22 cellular contexts compared by ENCODE assay signal in the genomic region with DNA sequence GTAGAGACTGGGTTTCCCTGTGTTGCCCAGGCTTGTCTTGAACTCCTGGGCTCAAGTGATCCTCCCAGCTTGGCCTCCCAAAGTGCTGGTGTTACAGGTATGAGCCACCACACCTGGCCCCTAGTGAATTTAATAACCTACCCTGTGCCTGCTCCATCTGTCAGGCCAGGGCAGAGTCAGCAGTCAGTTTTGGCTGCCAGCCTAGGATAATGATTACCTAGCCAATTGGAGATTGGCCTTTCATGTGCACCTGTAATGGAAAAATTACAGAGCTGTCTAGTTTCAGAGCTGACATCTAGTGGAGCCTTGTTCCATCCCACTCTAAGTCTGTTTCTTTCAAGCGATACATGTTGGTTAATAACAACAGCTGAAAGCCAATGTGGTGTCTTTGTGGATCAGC.
DNase-seq lines count a peak whose midpoint lies in the region; ATAC-seq and TF ChIP-seq lines count a peak whose summit lies in the region.
"Had no signal": no experiment of that assay in that cellular context is flagged by ENCODE, and none has a peak within 500 bp of the region (broad histone marks: within the 10 kb centered on the region; RNA-seq: fewer than 3 reads in every experiment).

No MANE protein-coding gene starts in this region.

- H3K27me3 ChIP-seq in neural progenitor cell: no peaks in the 10 kb centered on the region
- H3K27me3 ChIP-seq: BLaER1 treated with 17β-estradiol and CSF1 and Interleukin-3, amounts not matched to agents 10 nM and 100 nM; SJCRH30 had no signal

- no peaks in the 10 kb centered on the region for H3K27me3 Mint-ChIP-seq in neural progenitor cell (ENCODE audit: insufficient read depth, low read depth)

- no peak overlapping the region for H3K27ac ChIP-seq in neural progenitor cell
- H3K27ac ChIP-seq: 22Rv1; BLaER1 treated with 17β-estradiol and CSF1 and Interleukin-3, amounts not matched to agents 10 nM and 100 nM; KMS-11; SJCRH30 had no signal

- H3K36me3 Mint-ChIP-seq in neural progenitor cell: no peaks in the 10 kb centered on the region
- H3K36me3 Mint-ChIP-seq: CD4-positive, alpha-beta memory T cell had no signal

- ATAC-seq in left lobe of liver: peak; percentile 61
- ATAC-seq: HCT116 had no signal

- H3F3A ChIP-seq in neural progenitor cell (ENCODE audit: low read depth): no peaks in the 10 kb centered on the region

- no peak overlapping the region for H3K9ac ChIP-seq in neural progenitor cell
- H3K9ac ChIP-seq: BLaER1 treated with 17β-estradiol and CSF1 and Interleukin-3, amounts not matched to agents 10 nM and 100 nM; KMS-11 had no signal

- H3K4me3 ChIP-seq in neural progenitor cell: no peak overlapping the region
- H3K4me3 ChIP-seq: BLaER1 treated with 17β-estradiol and CSF1 and Interleukin-3, amounts not matched to agents 10 nM and 100 nM; SJCRH30 had no signal

- no peak overlapping the region for H2AFZ ChIP-seq in neural progenitor cell (replicated peaks)

- no peak overlapping the region for H3K27ac Mint-ChIP-seq in neural progenitor cell
- H3K27ac Mint-ChIP-seq: CD4-positive, alpha-beta memory T cell had no signal

- no peak overlapping the region for H3K4me3 Mint-ChIP-seq in neural progenitor cell
- H3K4me3 Mint-ChIP-seq: CD4-positive, alpha-beta memory T cell had no signal

- H4K20me1 ChIP-seq in neural progenitor cell (ENCODE audit: low read depth): no peaks in the 10 kb centered on the region
- H4K20me1 ChIP-seq: BLaER1 treated with 17β-estradiol and CSF1 and Interleukin-3, amounts not matched to agents 10 nM and 100 nM had no signal

- DNase-seq in DMS53 (lab: John Stamatoyannopoulos, UW) (peak; percentile 50), DMS53 treated with DMSO at 0.1 percent for 48 hours (lab: John Stamatoyannopoulos, UW; ENCODE audit: unreplicated experiment) (no peak), COLO668 (lab: John Stamatoyannopoulos, UW; ENCODE audit: unreplicated experiment) (peak; percentile 25), NCI-H69 (lab: John Stamatoyannopoulos, UW) (peak; percentile 85), left lobe of liver (ENCODE audit: low spot score) (no peak), AG08395 (ENCODE audit: low spot score) (no peak), SK-N-DZ (ENCODE audit: low spot score) (no peak), neural progenitor cell (ENCODE audit: low spot score) (no peak)
- DNase-seq: ACHN; CD4-positive, alpha-beta memory T cell; DMS153; GDM1; NCI-H1092 treated with DMSO at 0.1 percent for 48 hours; NCI-H1694 treated with DMSO at 0.1 percent for 48 hours; NCI-H446 treated with DMSO at 0.1 percent for 48 hours; NCI-H526 treated with DMSO at 0.1 percent for 48 hours; SJCRH30; T-helper 1 cell had no signal

- no peak for TF ChIP-seq CTCF in neural progenitor cell (IDR thresholded peaks at IDR 0.05)

- H3K9me3 Mint-ChIP-seq in neural progenitor cell: peaks cover 6% of the 10 kb centered on the region

- peaks cover 2% of the 10 kb centered on the region for H3K4me1 Mint-ChIP-seq in neural progenitor cell
- H3K4me1 Mint-ChIP-seq: CD4-positive, alpha-beta memory T cell had no signal

- no peaks in the 10 kb centered on the region for H3K79me2 ChIP-seq in neural progenitor cell (ENCODE audit: low read depth)

- no peaks in the 10 kb centered on the region for H3K4me1 ChIP-seq in neural progenitor cell
- H3K4me1 ChIP-seq: BLaER1 treated with 17β-estradiol and CSF1 and Interleukin-3, amounts not matched to agents 10 nM and 100 nM; SJCRH30 had no signal

- H3K36me3 ChIP-seq in neural progenitor cell: no peaks in the 10 kb centered on the region
- H3K36me3 ChIP-seq: SJCRH30 had no signal

- no peaks in the 10 kb centered on the region for H3K9me3 ChIP-seq in neural progenitor cell (ENCODE audit: low read depth)
- H3K9me3 ChIP-seq: SJCRH30 had no signal

- no peak overlapping the region for H3K4me2 ChIP-seq in neural progenitor cell
- H3K4me2 ChIP-seq: BLaER1 treated with 17β-estradiol and CSF1 and Interleukin-3, amounts not matched to agents 10 nM and 100 nM; KMS-11 had no signal

Comparison
In these comparisons a context has a peak if more than half of its experiments do, and no peak if none do; other contexts are left out.
1. DNase-seq: peak in DMS53 (single experiment), COLO668 (single experiment) and NCI-H69 (single experiment); none in DMS53 treated with DMSO at 0.1 percent for 48 hours (single experiment), left lobe of liver (single experiment), AG08395 (single experiment), SK-N-DZ (single experiment) and neural progenitor cell (single experiment).